ENCODE assay signal across 9 cellular contexts in genomic region chr5:83844320-83845068, GRCh38.
DNase-seq lines count a peak whose midpoint lies in the region; ATAC-seq and TF ChIP-seq lines count a peak whose summit lies in the region.
"Had no signal": no experiment of that assay in that cellular context is flagged by ENCODE, and none has a peak within 500 bp of the region (broad histone marks: within the 10 kb centered on the region; RNA-seq: fewer than 3 reads in every experiment).

No MANE protein-coding gene starts in this region.

- peaks cover 2 to 9% (median 5%) of the 10 kb centered on the region in 7 donors for H3K9me3 Mint-ChIP-seq in CD14-positive monocyte

- CTCF ChIA-PET in SK-N-SH (lab: Yijun Ruan, JAX), result no interaction called here

- no peak for TF ChIP-seq RAD21 in SK-N-SH (IDR thresholded peaks at IDR 0.05; ENCODE audit: low read length)

- ATAC-seq in GM18909 (IDR thresholded peaks at IDR 0.05; ENCODE audit: poor library complexity, unreplicated experiment) (peak; percentile 99), HG03039 (IDR thresholded peaks at IDR 0.05; ENCODE audit: unreplicated experiment) (peak; percentile 99)
- ATAC-seq: HCT116 had no signal

- H2AFZ ChIP-seq in SK-N-SH (ENCODE audit: low read depth), result no peak overlapping the region

- TF ChIP-seq CTCF in SK-N-SH (IDR thresholded peaks at IDR 0.05) (no peak), dorsolateral prefrontal cortex (IDR thresholded peaks at IDR 0.05 in 54 of 56, conservative IDR thresholded peaks at IDR 0.05 in 2 of 56; ENCODE audit: low read depth in 1 of 56, partially characterized antibody in 56 of 56) (no peak), vagina (IDR thresholded peaks at IDR 0.05) (no peak), CD14-positive monocyte (IDR thresholded peaks at IDR 0.05) (no peak)

- H3K27ac Mint-ChIP-seq in CD14-positive monocyte, result peak overlapping the region in 1 of 7 donors; percentile 70

- H3K27ac ChIP-seq in SK-N-SH (ENCODE audit: low read depth in 2 of 2, low read length in 1 of 2) (no peak overlapping the region), dorsolateral prefrontal cortex (no peak overlapping the region), vagina (no peak overlapping the region)

- peaks cover 0 to 4% of the 10 kb centered on the region in 2 experiments; a peak in 2 of 4 replicates for H3K4me1 ChIP-seq in SK-N-SH (ENCODE audit: control insufficient read depth in 1 of 2, insufficient read depth in 2 of 2, low read depth in 1 of 2, low read length in 1 of 2)
- no peaks in the 10 kb centered on the region for H3K4me1 ChIP-seq in vagina

- H3K36me3 Mint-ChIP-seq in CD14-positive monocyte, result no peaks in the 10 kb centered on the region

- 79% methylated on average over 8 of the region's 9 CpGs for WGBS in SK-N-SH (ENCODE audit: low lambda C conversion rate)

- no peaks in the 10 kb centered on the region for H3K9me3 ChIP-seq in SK-N-SH
- H3K9me3 ChIP-seq in vagina, result no peaks in the 10 kb centered on the region

- no peaks in the 10 kb centered on the region for H3K27me3 ChIP-seq in SK-N-SH (ENCODE audit: insufficient read depth)
- H3K27me3 ChIP-seq in dorsolateral prefrontal cortex, result peaks cover 0 to 3% (median 0%) of the 10 kb centered on the region in 45 donors
- H3K27me3 ChIP-seq in vagina, result no peaks in the 10 kb centered on the region

- H3K4me3 Mint-ChIP-seq in CD14-positive monocyte, result no peak overlapping the region

- no peak for TF ChIP-seq POLR2A in vagina (IDR thresholded peaks at IDR 0.05)

- no peak for TF ChIP-seq EP300 in SK-N-SH (IDR thresholded peaks at IDR 0.05; ENCODE audit: borderline replicate concordance in 1 of 2, low read depth in 1 of 2, low read length in 1 of 2)

- POLR2A ChIA-PET in SK-N-SH (lab: Yijun Ruan, JAX), result no interaction called here

- H3K4me2 ChIP-seq in SK-N-SH, result 0 out of 2 replicates have a peak overlapping the region, but pooled peaks have one; percentile 19

- H3K36me3 ChIP-seq in SK-N-SH (replicated peaks in 1 of 2; ENCODE audit: control insufficient read depth in 1 of 2, insufficient read depth in 2 of 2, low read length in 1 of 2) (no peaks in the 10 kb centered on the region), vagina (no peaks in the 10 kb centered on the region)

- H3K79me2 ChIP-seq in SK-N-SH (ENCODE audit: insufficient read depth), result no peaks in the 10 kb centered on the region

- intact Hi-C loops in dorsolateral prefrontal cortex (cut with DNase I), result no loop called here
- intact Hi-C loops in vagina (cut with DNase I), result no loop called here
- intact Hi-C loops in CD14-positive monocyte (cut with micrococcal nuclease), result no loop called here

- H3K4me3 ChIP-seq in SK-N-SH (ENCODE audit: low read depth in 2 of 2, low read length in 1 of 2) (no peak overlapping the region), dorsolateral prefrontal cortex (no peak overlapping the region), vagina (no peak overlapping the region)

- H4K20me1 ChIP-seq in SK-N-SH (ENCODE audit: insufficient read depth), result no peaks in the 10 kb centered on the region

- peak; percentile 48 for DNase-seq in AG08396 (ENCODE audit: low spot score)
- no peak for DNase-seq in SK-N-SH
- DNase-seq in iPS-NIHi7 (ENCODE audit: extremely low spot score), result peak; percentile 28
- no peak for DNase-seq in dorsolateral prefrontal cortex
- DNase-seq in vagina (ENCODE audit: extremely low spot score in 2 of 2), result no peak
- no peak for DNase-seq in CD14-positive monocyte (ENCODE audit: low spot score)

- H3K27me3 Mint-ChIP-seq in CD14-positive monocyte (ENCODE audit: low read depth in 3 of 3), result no peaks in the 10 kb centered on the region

- H3K9me2 ChIP-seq in SK-N-SH, result no peaks in the 10 kb centered on the region

- H3K4me1 Mint-ChIP-seq in CD14-positive monocyte, result no peaks in the 10 kb centered on the region

- H3K9ac ChIP-seq in SK-N-SH, result no peak overlapping the region

- H3F3A ChIP-seq in SK-N-SH (replicated peaks; ENCODE audit: insufficient read depth), result no peaks in the 10 kb centered on the region

TF ChIP-seq in SK-N-SH, 30 proteins besides CTCF, POLR2A, EP300 and RAD21:
- TF ChIP-seq MEF2A (IDR thresholded peaks at IDR 0.05; ENCODE audit: borderline replicate concordance, low read depth), result no peak

Comparison
In these comparisons a context has a peak if more than half of its experiments do, and no peak if none do; other contexts are left out.
1. DNase-seq: peak in AG08396 (single experiment) and iPS-NIHi7 (single experiment); none in SK-N-SH (single experiment), dorsolateral prefrontal cortex (0 of 10), vagina (0 of 2) and CD14-positive monocyte (single experiment).